In genomic region chr1:172566196-172566997, GRCh38 we compare ENCODE assay signal across 1 cellular context.
TF ChIP-seq lines count a peak whose summit lies in the region.

No MANE protein-coding gene starts in this region.

TF ChIP-seq in GM23338, 12 proteins besides CTCF, POLR2A, EP300 and RAD21:
- TF ChIP-seq EZH2 (IDR thresholded peaks at IDR 0.05; ENCODE audit: low read depth, unreplicated experiment) (no peak), ZNF114 (CRISPR knock-in tag; IDR thresholded peaks at IDR 0.05) (no peak), CREB1 (CRISPR knock-in tag; IDR thresholded peaks at IDR 0.05; ENCODE audit: low read depth) (no peak), POLR2AphosphoS5 (IDR thresholded peaks at IDR 0.05; ENCODE audit: low read depth) (no peak)
